ENCODE assay signal across 10 cellular contexts in the genomic region with DNA sequence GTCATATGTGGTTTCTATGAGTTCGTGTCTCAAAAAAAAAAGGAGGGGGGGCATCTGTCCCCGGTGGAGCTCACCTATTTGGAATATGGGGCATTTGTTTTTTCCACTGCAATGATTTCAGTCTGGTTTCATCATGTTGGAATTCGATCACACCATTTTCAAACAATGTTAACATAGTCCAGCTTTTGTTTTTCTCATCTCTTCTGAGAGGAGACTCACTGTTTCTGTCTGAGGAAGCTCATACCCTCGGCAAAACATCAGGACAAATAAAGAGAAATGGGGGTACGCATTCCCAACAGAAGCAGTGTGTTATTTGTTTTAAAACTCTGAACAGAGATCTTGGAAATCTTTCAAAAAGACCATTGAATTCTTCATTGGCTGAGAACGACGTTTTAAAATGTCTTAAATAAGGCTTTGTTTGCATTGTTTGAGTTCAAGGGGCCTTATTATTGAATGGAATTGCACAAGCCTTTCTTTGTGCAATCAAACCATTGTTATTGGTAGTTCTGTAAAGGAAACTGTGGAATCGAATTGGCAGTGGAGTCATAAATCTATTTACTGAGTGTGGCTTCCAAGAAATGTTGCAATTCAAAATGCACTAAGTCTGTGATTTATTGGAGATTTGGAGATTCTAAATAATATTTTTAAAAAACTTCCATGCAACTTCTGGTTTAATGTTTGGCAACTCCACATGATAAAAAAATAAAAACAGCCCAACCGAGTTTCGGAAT.
DNase-seq lines count a peak whose midpoint lies in the region; ATAC-seq and TF ChIP-seq lines count a peak whose summit lies in the region.
"Had no signal": no experiment of that assay in that cellular context is flagged by ENCODE, and none has a peak within 500 bp of the region (broad histone marks: within the 10 kb centered on the region; RNA-seq: fewer than 3 reads in every experiment).

No MANE protein-coding gene starts in this region.

- H3K4me3 Mint-ChIP-seq in brain = peak overlapping the region in 4 of 5 experiments; percentile 14 to 65 (median 40)
- H3K4me3 Mint-ChIP-seq: activated naive CD8-positive, alpha-beta T cell treated with anti-CD3 and anti-CD28 coated beads, Interleukin-2, amount 50 U/mL, for 24 hours had no signal

- intact Hi-C loops in lower lobe of right lung (cut with DNase I) = no loop called here

- H3K36me3 ChIP-seq in lower lobe of right lung (peaks cover 25% of the 10 kb centered on the region), thoracic aorta (peaks cover 26% of the 10 kb centered on the region)

- ATAC-seq in lower lobe of right lung = peak in 1 of 2 donors; percentile 56
- no peak for ATAC-seq in thoracic aorta (ENCODE audit: insufficient number of reproducible peaks, low FRiP score, low read depth)
- ATAC-seq in GM18867 (IDR thresholded peaks at IDR 0.05; ENCODE audit: unreplicated experiment) = no peak
- ATAC-seq in GM19324 (IDR thresholded peaks at IDR 0.05; ENCODE audit: low FRiP score, unreplicated experiment) = no peak
- no peak for ATAC-seq in HG03521 (IDR thresholded peaks at IDR 0.05; ENCODE audit: unreplicated experiment)
- ATAC-seq: activated naive CD8-positive, alpha-beta T cell treated with anti-CD3 and anti-CD28 coated beads, Interleukin-2, amount 50 U/mL, for 24 hours had no signal

- H3K27me3 Mint-ChIP-seq in brain = no peaks in the 10 kb centered on the region
- H3K27me3 Mint-ChIP-seq: activated naive CD8-positive, alpha-beta T cell treated with anti-CD3 and anti-CD28 coated beads, Interleukin-2, amount 50 U/mL, for 24 hours had no signal

- H3K4me3 ChIP-seq in lower lobe of right lung (no peak overlapping the region), thoracic aorta (peak overlapping the region; percentile 11)
- H3K4me3 ChIP-seq: spleen had no signal

- no peaks in the 10 kb centered on the region for H3K9me3 ChIP-seq in lower lobe of right lung
- H3K9me3 ChIP-seq in thoracic aorta = no peaks in the 10 kb centered on the region
- H3K9me3 ChIP-seq: spleen had no signal

- H3K27me3 ChIP-seq in lower lobe of right lung (ENCODE audit: low read depth) (no peaks in the 10 kb centered on the region), thoracic aorta (replicated peaks; ENCODE audit: insufficient read depth) (no peaks in the 10 kb centered on the region)
- H3K27me3 ChIP-seq: spleen had no signal

- H3K4me1 ChIP-seq in lower lobe of right lung (peaks cover 34% of the 10 kb centered on the region), thoracic aorta (ENCODE audit: control insufficient read depth in 1 of 2, low read depth in 2 of 2) (peaks cover 22 to 50% of the 10 kb centered on the region in 2 donors)

- no peak for TF ChIP-seq CTCF in brain (conservative IDR thresholded peaks at IDR 0.05)
- no peak for TF ChIP-seq CTCF in lower lobe of right lung (IDR thresholded peaks at IDR 0.05)
- TF ChIP-seq CTCF in thoracic aorta (IDR thresholded peaks at IDR 0.05) = no peak

- H3K9me3 Mint-ChIP-seq in brain = peaks cover 0 to 5% (median 0%) of the 10 kb centered on the region in 5 experiments
- H3K9me3 Mint-ChIP-seq: activated naive CD8-positive, alpha-beta T cell treated with anti-CD3 and anti-CD28 coated beads, Interleukin-2, amount 50 U/mL, for 24 hours had no signal

- H3K4me1 Mint-ChIP-seq in brain = peaks cover 51% of the 10 kb centered on the region

- H3K27ac Mint-ChIP-seq in brain = peak overlapping the region; percentile 73 to 93 (median 84)
- H3K27ac Mint-ChIP-seq: activated naive CD8-positive, alpha-beta T cell treated with anti-CD3 and anti-CD28 coated beads, Interleukin-2, amount 50 U/mL, for 24 hours had no signal

- H3K36me3 Mint-ChIP-seq in brain = peaks cover 31% of the 10 kb centered on the region

- DNase-seq in NCI-H748 (lab: John Stamatoyannopoulos, UW; ENCODE audit: unreplicated experiment) = peak; percentile 24
- no peak for DNase-seq in NCI-H748 treated with DMSO at 0.1 percent for 48 hours (lab: John Stamatoyannopoulos, UW)
- no peak for DNase-seq in lower lobe of right lung
- no peak for DNase-seq in thoracic aorta (ENCODE audit: low spot score)
- DNase-seq: activated naive CD8-positive, alpha-beta T cell treated with anti-CD3 and anti-CD28 coated beads, Interleukin-2, amount 50 U/mL, for 24 hours; spleen had no signal

- H3K27ac ChIP-seq in lower lobe of right lung (peak overlapping the region; percentile 51), thoracic aorta (peak overlapping the region; percentile 18 to 39)
